ENCODE assay signal across 8 cellular contexts in the genomic region with DNA sequence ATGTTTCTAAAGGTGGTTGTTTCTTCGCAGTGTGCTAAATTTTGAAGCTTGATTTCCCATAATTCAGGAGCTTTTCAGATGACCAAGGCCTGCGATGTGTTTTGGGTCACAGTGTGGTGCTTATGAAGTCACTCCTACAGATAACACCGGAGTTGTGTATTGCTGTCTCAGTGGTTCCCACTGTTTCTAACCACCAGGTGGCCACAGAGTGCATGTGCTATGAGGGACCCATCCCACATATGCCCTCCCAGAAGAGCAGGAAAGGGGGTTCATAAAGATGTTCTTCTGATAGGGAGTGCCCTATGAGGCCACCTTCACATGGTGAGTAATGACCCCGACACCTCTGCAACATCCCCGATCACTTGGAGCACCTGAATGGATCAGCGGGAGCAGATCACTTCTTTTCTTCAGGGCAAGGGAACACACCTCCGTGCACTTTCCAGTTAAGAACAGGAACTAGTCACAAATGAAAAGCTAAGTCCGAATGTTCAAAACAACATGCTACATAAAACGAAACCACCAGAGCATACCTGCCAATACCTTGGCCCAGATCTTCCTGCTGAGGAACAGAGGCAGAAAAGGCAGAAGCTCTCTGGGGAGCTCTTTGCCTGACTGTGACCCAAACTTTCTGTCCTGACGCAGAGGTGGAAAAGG.
DNase-seq lines count a peak whose midpoint lies in the region; ATAC-seq, FAIRE-seq and TF ChIP-seq lines count a peak whose summit lies in the region.
"Not testable (repeated sequence)": the region's sequence is repeated elsewhere in the genome, so short reads cannot be mapped to it uniquely, and the experiment has no call there.

No MANE protein-coding gene starts in this region.

- in situ Hi-C loops in GM23248 (cut with MboI); HepG2 (cut with HindIII; ENCODE audit: extremely low pct_ligation_motif_present, low pct_unique_long_range_greater_than_20kb); transverse colon (cut with MboI; ENCODE audit: low pct_ligation_motif_present in 1 of 4, low pct_unique_long_range_greater_than_20kb in 1 of 4, low sequenced_read_pairs in 3 of 4): not testable (repeated sequence)

- H3F3A ChIP-seq in GM23248 (ENCODE audit: insufficient read depth); MM.1S (ENCODE audit: insufficient read depth, low read length): not testable (repeated sequence)

- not testable (repeated sequence) for H3K27me3 ChIP-seq in GM23248 (replicated peaks; ENCODE audit: insufficient read depth); MM.1S (replicated peaks; ENCODE audit: insufficient read depth, low read length); endodermal cell (ENCODE audit: control insufficient read depth, insufficient read depth, low read length, poor library complexity, severe bottlenecking); HepG2 (ENCODE audit: control insufficient read depth in 1 of 2, insufficient read depth in 2 of 2, low read length in 2 of 2); transverse colon

- DNase-seq in DMS 273 (lab: John Stamatoyannopoulos, UW; ENCODE audit: unreplicated experiment) (peak; percentile 20), GM23248 (peak; percentile 6), MM.1S (peak; percentile 86), SHP77 (lab: John Stamatoyannopoulos, UW) (peak; percentile 32 to 54), transverse colon (peak; percentile 29)
- DNase-seq in activated CD4-positive, alpha-beta memory T cell treated with anti-CD3 and anti-CD28 coated beads for 36 hours: peak; percentile 31
- DNase-seq in endodermal cell; HepG2 (ENCODE audit: low spot score): not testable (repeated sequence)

- not testable (repeated sequence) for H3K4me1 Mint-ChIP-seq in activated CD4-positive, alpha-beta memory T cell treated with anti-CD3 and anti-CD28 coated beads for 36 hours (ENCODE audit: low read depth); endodermal cell

- not testable (repeated sequence) for H2AFZ ChIP-seq in GM23248; HepG2 (ENCODE audit: low read length)
- H2AFZ ChIP-seq in MM.1S (ENCODE audit: low read length): peak overlapping the region; percentile 86

- TF ChIP-seq CTCF in MM.1S (IDR thresholded peaks at IDR 0.05; ENCODE audit: low read length) (peak; percentile 54), endodermal cell (conservative IDR thresholded peaks at IDR 0.05) (peak; percentile 69), HepG2 (CRISPR knock-in tag; IDR thresholded peaks at IDR 0.05) (peak; percentile 66), transverse colon (IDR thresholded peaks at IDR 0.05) (peak; percentile 22 to 50 (median 29))

- H3K9me2 ChIP-seq in GM23248 (ENCODE audit: insufficient read depth); MM.1S (replicated peaks; ENCODE audit: insufficient read depth, low read length): not testable (repeated sequence)

- H3K27ac Mint-ChIP-seq in activated CD4-positive, alpha-beta memory T cell treated with anti-CD3 and anti-CD28 coated beads for 36 hours; endodermal cell: not testable (repeated sequence)

- POLR2A ChIA-PET in activated CD4-positive, alpha-beta memory T cell treated with anti-CD3 and anti-CD28 coated beads for 36 hours (lab: Charles Lee); HepG2 (lab: Yijun Ruan, JAX): not testable (repeated sequence)

- not testable (repeated sequence) for TF ChIP-seq EP300 in HepG2 (IDR thresholded peaks at IDR 0.05; ENCODE audit: low read depth in 2 of 2, low read length in 2 of 2); HepG2 (CRISPR knock-in tag; IDR thresholded peaks at IDR 0.05; ENCODE audit: borderline replicate concordance); transverse colon (IDR thresholded peaks at IDR 0.05; ENCODE audit: low read depth)

- not testable (repeated sequence) for BruUV-seq in HepG2 (replicated peaks; lab: Mats Ljungman, UMichigan)

- H3K4me1 ChIP-seq in GM23248 (ENCODE audit: insufficient read depth); MM.1S (ENCODE audit: low read length); endodermal cell (ENCODE audit: control insufficient read depth, insufficient read depth, low read length); HepG2 (ENCODE audit: insufficient read depth, low read length); transverse colon: not testable (repeated sequence)

- not testable (repeated sequence) for TF ChIP-seq POLR2A in HepG2 (IDR thresholded peaks at IDR 0.05; ENCODE audit: insufficient read depth in 1 of 2, low read depth in 2 of 2, low read length in 2 of 2); transverse colon (IDR thresholded peaks at IDR 0.05)

- not testable (repeated sequence) for H3K9ac ChIP-seq in GM23248; endodermal cell (ENCODE audit: extremely low read depth, low read length, poor library complexity, severe bottlenecking); HepG2 (ENCODE audit: insufficient read depth, low read depth, low read length)
- H3K9ac ChIP-seq in MM.1S (ENCODE audit: low read length): peak overlapping the region; percentile 37; the same call in 1 of the 2 replicates

- TF ChIP-seq RAD21 in HepG2 (CRISPR knock-in tag; IDR thresholded peaks at IDR 0.05): not testable (repeated sequence)

- not testable (repeated sequence) for H3K4me3 ChIP-seq in GM23248; endodermal cell (ENCODE audit: low read length); HepG2 (replicated peaks in 1 of 3; ENCODE audit: insufficient read depth in 1 of 3, low read depth in 2 of 3, low read length in 3 of 3); transverse colon
- H3K4me3 ChIP-seq in MM.1S (ENCODE audit: low read length): peak overlapping the region; percentile 57

- H4K20me1 ChIP-seq in GM23248 (ENCODE audit: insufficient read depth); MM.1S (ENCODE audit: insufficient read depth, low read length); HepG2 (ENCODE audit: insufficient read depth, low read length): not testable (repeated sequence)

- CTCF ChIA-PET in activated CD4-positive, alpha-beta memory T cell treated with anti-CD3 and anti-CD28 coated beads for 36 hours (lab: Charles Lee): interaction anchor here (1.5 kb wide), 1 partner anchor 10 kb away, joined by 4 read pairs; no protein-coding TSS in a partner anchor
- CTCF ChIA-PET in HepG2 (lab: Yijun Ruan, JAX; ENCODE audit: low intra/inter-chr PET ratio, low total read pairs): not testable (repeated sequence)

- intact Hi-C loops in activated CD4-positive, alpha-beta memory T cell treated with anti-CD3 and anti-CD28 coated beads for 36 hours (cut with micrococcal nuclease); HepG2 (cut with micrococcal nuclease; ENCODE audit: unreplicated experiment); transverse colon (cut with DNase I; ENCODE audit: low total_unique reads): not testable (repeated sequence)

- H3K4me2 ChIP-seq in GM23248 (ENCODE audit: unreplicated experiment); HepG2 (ENCODE audit: low read depth, low read length): not testable (repeated sequence)
- H3K4me2 ChIP-seq in MM.1S (ENCODE audit: low read depth, low read length): peak overlapping the region; percentile 51

- not testable (repeated sequence) for H3K36me3 ChIP-seq in GM23248 (ENCODE audit: low read depth); MM.1S (replicated peaks; ENCODE audit: insufficient read depth, low read length); endodermal cell (ENCODE audit: control insufficient read depth, insufficient read depth, low read length); HepG2 (replicated peaks in 1 of 2; ENCODE audit: control insufficient read depth in 1 of 2, insufficient read depth in 2 of 2, low read length in 2 of 2); transverse colon

- peak; percentile 94 for FAIRE-seq in HepG2 (lab: Jason Lieb, UNC)

- not testable (repeated sequence) for H3K79me2 ChIP-seq in GM23248 (ENCODE audit: insufficient read depth); MM.1S (ENCODE audit: low read length); HepG2 (ENCODE audit: insufficient read depth, low read length)

- H3K27me3 Mint-ChIP-seq in activated CD4-positive, alpha-beta memory T cell treated with anti-CD3 and anti-CD28 coated beads for 36 hours: peaks cover 25% of the 10 kb centered on the region
- not testable (repeated sequence) for H3K27me3 Mint-ChIP-seq in endodermal cell (ENCODE audit: insufficient read depth)

- H3K36me3 Mint-ChIP-seq in activated CD4-positive, alpha-beta memory T cell treated with anti-CD3 and anti-CD28 coated beads for 36 hours; endodermal cell (ENCODE audit: low read depth): not testable (repeated sequence)

- H3K27ac ChIP-seq in GM23248; endodermal cell (ENCODE audit: low read depth, low read length); HepG2 (ENCODE audit: extremely low read length, insufficient read depth, low read length); transverse colon: not testable (repeated sequence)
- H3K27ac ChIP-seq in MM.1S (ENCODE audit: low read length): peak overlapping the region; percentile 70

- 12 to 25% methylated on average over 8 to 10 of the region's 10 CpGs for WGBS in GM23248 (ENCODE audit: low coverage in 1 of 2, low lambda C conversion rate in 2 of 2, missing lambda C conversion rate in 2 of 2), 2 experiments
- 76 to 88% methylated on average over 5 to 8 of the region's 10 CpGs for WGBS in endodermal cell (ENCODE audit: insufficient coverage in 1 of 2, insufficient read length in 1 of 2), 2 experiments
- 11% methylated on average over 6 of the region's 10 CpGs for WGBS in HepG2 (ENCODE audit: low lambda C conversion rate)
- WGBS in transverse colon (ENCODE audit: low coverage in 1 of 2), 2 donors: 49 to 53% methylated on average over 4 to 10 of the region's 10 CpGs

- H3K9me3 Mint-ChIP-seq in activated CD4-positive, alpha-beta memory T cell treated with anti-CD3 and anti-CD28 coated beads for 36 hours: not testable (repeated sequence)
- peaks cover 63% of the 10 kb centered on the region for H3K9me3 Mint-ChIP-seq in endodermal cell

- H3K4me3 Mint-ChIP-seq in activated CD4-positive, alpha-beta memory T cell treated with anti-CD3 and anti-CD28 coated beads for 36 hours; endodermal cell: not testable (repeated sequence)

- ATAC-seq in HepG2: peak; percentile 74

- not testable (repeated sequence) for H3K9me3 ChIP-seq in GM23248 (ENCODE audit: low read depth); MM.1S (replicated peaks; ENCODE audit: insufficient read depth, low read length); endodermal cell (ENCODE audit: control insufficient read depth, low read length); HepG2 (ENCODE audit: low read length); transverse colon
